Comparison of ENCODE assay signal across 8 cellular contexts in the genomic region with DNA sequence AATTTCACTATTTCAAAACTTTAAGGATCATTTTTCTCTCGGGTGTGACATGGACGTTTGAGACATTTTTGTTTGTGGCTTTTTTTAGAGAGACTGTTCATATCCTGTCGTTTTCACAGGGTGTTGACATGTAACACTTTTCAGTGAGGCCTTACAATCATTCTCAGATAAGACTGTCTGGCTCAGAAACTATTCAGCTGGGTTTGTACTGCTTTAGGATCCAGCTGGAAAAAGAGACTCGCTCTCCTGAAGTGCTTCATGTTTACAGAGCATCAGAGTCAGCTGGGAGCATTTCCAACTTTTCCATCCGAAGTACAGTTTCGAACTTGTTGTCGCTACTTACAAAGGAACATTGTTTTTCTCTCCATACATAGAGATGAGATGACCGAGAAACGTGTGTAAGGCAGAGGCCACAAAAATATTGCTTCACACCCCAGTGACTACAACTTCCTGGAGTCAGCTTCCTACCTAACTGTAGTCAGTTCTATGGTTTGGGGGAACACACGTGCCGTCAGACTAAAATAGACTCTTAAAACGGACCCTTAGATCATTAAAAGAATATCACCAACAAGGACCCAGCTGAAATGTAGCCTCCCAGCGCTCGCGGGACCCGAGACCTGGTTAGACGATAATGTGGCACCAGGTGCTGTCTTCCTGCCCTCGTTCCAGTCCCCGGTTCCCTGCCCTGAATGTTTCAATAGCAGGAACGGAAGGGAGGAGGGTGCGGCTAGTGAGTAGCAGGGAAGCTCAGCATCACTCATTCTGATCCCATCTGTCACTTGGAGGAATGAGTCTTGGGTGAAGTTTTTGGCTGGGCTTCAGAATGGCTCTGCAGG.
DNase-seq lines count a peak whose midpoint lies in the region; ATAC-seq and TF ChIP-seq lines count a peak whose summit lies in the region.

No MANE protein-coding gene starts in this region.

- H3K4me2 ChIP-seq in PC-9 = peak overlapping the region; percentile 42; the same call in 1 of the 2 replicates

- H3K79me2 ChIP-seq in PC-9 (ENCODE audit: low read depth) = no peaks in the 10 kb centered on the region

- H2AFZ ChIP-seq in PC-9 = no peak overlapping the region

- peaks cover 17 to 75% (median 60%) of the 10 kb centered on the region in 4 donors for H3K4me1 Mint-ChIP-seq in naive thymus-derived CD8-positive, alpha-beta T cell

- no TSS peak for BruUV-seq in PC-9 (replicated peaks; lab: Mats Ljungman, UMichigan)

- H3F3A ChIP-seq in PC-9 (ENCODE audit: insufficient read depth, low read depth) = no peaks in the 10 kb centered on the region

- peak overlapping the region; percentile 30 to 52 for H3K9ac ChIP-seq in duodenal mucosa (ENCODE audit: low read depth in 1 of 2, low read length in 2 of 2)

- H4K20me1 ChIP-seq in PC-9 (ENCODE audit: insufficient read depth) = no peaks in the 10 kb centered on the region

- H3K9me2 ChIP-seq in PC-9 (ENCODE audit: insufficient read depth) = no peaks in the 10 kb centered on the region

- DNase-seq in PC-9 (no peak), mucosa of gallbladder (ENCODE audit: low spot score) (no peak), NCI-H2029 (lab: John Stamatoyannopoulos, UW) (no peak), iPS-NIHi7 (ENCODE audit: extremely low spot score) (no peak)
- DNase-seq in naive thymus-derived CD8-positive, alpha-beta T cell = peak in 3 of 10 donors; percentile 35 to 57 (median 40)

- no peak overlapping the region for H3K4me3 ChIP-seq in PC-9
- H3K4me3 ChIP-seq in duodenal mucosa (ENCODE audit: low read depth in 1 of 2, low read length in 2 of 2) = peak overlapping the region; percentile 57 to 59

- CTCF ChIA-PET in PC-9 (lab: Charles Lee) = no interaction called here

- no peaks in the 10 kb centered on the region for H3K27me3 Mint-ChIP-seq in naive thymus-derived CD8-positive, alpha-beta T cell

- H3K4me1 ChIP-seq in PC-9 (replicated peaks; ENCODE audit: insufficient read depth) = 0 out of 2 replicates have a peak, but pooled peaks cover 11% of the 10 kb centered on the region
- H3K4me1 ChIP-seq in duodenal mucosa (ENCODE audit: control insufficient read depth in 1 of 2, insufficient read depth in 2 of 2, low read length in 2 of 2) = peaks cover 25 to 39% of the 10 kb centered on the region in 2 donors

- intact Hi-C loops in PC-9 (cut with micrococcal nuclease; ENCODE audit: unreplicated experiment) = no loop called here

- TF ChIP-seq POLR2A in GM18505 (IDR thresholded peaks at IDR 0.05; ENCODE audit: borderline replicate concordance, extremely low read depth, insufficient read depth, insufficient read length) = no peak

- H3K27me3 ChIP-seq in PC-9 (ENCODE audit: insufficient read depth, low read depth) = no peaks in the 10 kb centered on the region
- no peaks in the 10 kb centered on the region for H3K27me3 ChIP-seq in duodenal mucosa (ENCODE audit: control insufficient read depth in 1 of 2, insufficient read depth in 2 of 2, low read length in 2 of 2)

- peak overlapping the region; percentile 90 to 99 (median 94) for H3K27ac Mint-ChIP-seq in naive thymus-derived CD8-positive, alpha-beta T cell

- H3K36me3 ChIP-seq in PC-9 (ENCODE audit: low read depth) (no peaks in the 10 kb centered on the region), duodenal mucosa (ENCODE audit: control insufficient read depth in 1 of 2, insufficient read depth in 2 of 2, low read length in 2 of 2) (peaks cover 8 to 29% of the 10 kb centered on the region in 2 donors)

- H3K9me3 Mint-ChIP-seq in naive thymus-derived CD8-positive, alpha-beta T cell = no peaks in the 10 kb centered on the region

- POLR2A ChIA-PET in PC-9 (lab: Charles Lee; ENCODE audit: unreplicated experiment) = no interaction called here
- POLR2A ChIA-PET in naive thymus-derived CD8-positive, alpha-beta T cell (lab: Charles Lee) = interaction anchor here (1.3 to 4.5 kb wide), 5 partner anchors 11 to 55 kb away, joined by 5 to 78 read pairs (median 9); no protein-coding TSS in a partner anchor

- peak; percentile 12 for ATAC-seq in GM18505 (IDR thresholded peaks at IDR 0.05; ENCODE audit: unreplicated experiment)
- peak; percentile 23 for ATAC-seq in HG02678 (IDR thresholded peaks at IDR 0.05; ENCODE audit: unreplicated experiment)
- ATAC-seq in naive thymus-derived CD8-positive, alpha-beta T cell = peak; percentile 27 to 49

- H3K9me3 ChIP-seq in PC-9 (ENCODE audit: insufficient read depth, low read depth) (no peaks in the 10 kb centered on the region), duodenal mucosa (ENCODE audit: control insufficient read depth in 1 of 2, low read length in 2 of 2) (no peaks in the 10 kb centered on the region)

- H3K27ac ChIP-seq in PC-9 (peak overlapping the region; percentile 11; the same call in 1 of the 2 replicates), duodenal mucosa (ENCODE audit: low read depth, low read length) (peak overlapping the region; percentile 33)

- no peak for TF ChIP-seq CTCF in PC-9 (conservative IDR thresholded peaks at IDR 0.05)

- H3K36me3 Mint-ChIP-seq in naive thymus-derived CD8-positive, alpha-beta T cell = peaks cover 0 to 37% (median 3%) of the 10 kb centered on the region in 3 donors

- peak overlapping the region; percentile 82 to 99 (median 92) for H3K4me3 Mint-ChIP-seq in naive thymus-derived CD8-positive, alpha-beta T cell
